Comparison of ENCODE assay signal across 28 cellular contexts in genomic region chr10:103227416-103227815, GRCh38. TPM values are rescaled to one million over a fixed set of nuclear protein-coding genes. Genes with fewer than 3 reads are reported as not detected.
DNase-seq lines count a peak whose midpoint lies in the region; ATAC-seq and TF ChIP-seq lines count a peak whose summit lies in the region.
"Had no signal": no experiment of that assay in that cellular context is flagged by ENCODE, and none has a peak within 500 bp of the region (broad histone marks: within the 10 kb centered on the region; RNA-seq: fewer than 3 reads in every experiment).

No MANE protein-coding gene starts in this region.

- H3K79me2 ChIP-seq in PC-3 (ENCODE audit: low read length): no peaks in the 10 kb centered on the region
- H3K79me2 ChIP-seq in neural progenitor cell (ENCODE audit: low read depth): no peaks in the 10 kb centered on the region

- H3K27ac ChIP-seq in PC-3 (ENCODE audit: low read length) (peak overlapping the region; percentile 26), esophagus muscularis mucosa (replicated peaks in 1 of 4) (peak overlapping the region; percentile 64 to 78 (median 69)), gastrocnemius medialis (peak overlapping the region; percentile 86 to 95 (median 87)), neural progenitor cell (no peak overlapping the region)
- H3K27ac ChIP-seq: suprapubic skin, uterus had no signal

- in situ Hi-C loops in gastrocnemius medialis (cut with MboI; ENCODE audit: low sequenced_read_pairs in 4 of 4): loop anchor here in 3 of 4 donors (25.0 kb wide), 2 partner anchors 115 to 490 kb away; partner anchors contain the start of gene WBP1L (in 2 of the 3)

- no peak for ATAC-seq in PC-3
- ATAC-seq in gastrocnemius medialis: no peak
- no peak for ATAC-seq in GM19463 (IDR thresholded peaks at IDR 0.05; ENCODE audit: unreplicated experiment)
- ATAC-seq: stimulated activated naive B cell treated with anti-CD40 and anti-IgM and Interleukin-4, amounts not matched to agents 10 μg/mL and 1 μg/mL and 100 μg/mL, for 72 hours had no signal

- no peak overlapping the region for H3K4me3 ChIP-seq in PC-3 (ENCODE audit: low read length)
- H3K4me3 ChIP-seq in esophagus muscularis mucosa: no peak overlapping the region
- H3K4me3 ChIP-seq in gastrocnemius medialis: no peak overlapping the region
- no peak overlapping the region for H3K4me3 ChIP-seq in neural progenitor cell
- H3K4me3 ChIP-seq: suprapubic skin, uterus had no signal

- no peaks in the 10 kb centered on the region for H3K9me3 ChIP-seq in PC-3 (ENCODE audit: low read length)
- peaks cover 0 to 23% (median 17%) of the 10 kb centered on the region in 4 donors for H3K9me3 ChIP-seq in esophagus muscularis mucosa
- peaks cover 0 to 7% (median 0%) of the 10 kb centered on the region in 3 donors for H3K9me3 ChIP-seq in gastrocnemius medialis
- H3K9me3 ChIP-seq in neural progenitor cell (ENCODE audit: low read depth): no peaks in the 10 kb centered on the region

- H3K4me2 ChIP-seq in PC-3 (ENCODE audit: low read length) (peak overlapping the region; percentile 33; the same call in 1 of the 2 replicates), neural progenitor cell (no peak overlapping the region)

- H3K27ac Mint-ChIP-seq in Calu3 (ENCODE audit: unreplicated experiment) (no peak overlapping the region), neural progenitor cell (no peak overlapping the region)
- H3K27ac Mint-ChIP-seq: activated B cell treated with CpG ODN at 0.5 μM for 24 hours; CD4-positive, CD25-positive, alpha-beta regulatory T cell; IgD-negative memory B cell; memory B cell; stimulated activated naive B cell treated with anti-CD40 and anti-IgM and Interleukin-4, amounts not matched to agents 10 μg/mL and 1 μg/mL and 100 μg/mL, for 72 hours had no signal

- TF ChIP-seq CTCF in PC-3 (conservative IDR thresholded peaks at IDR 0.05; ENCODE audit: low read depth, low read length): no peak
- no peak for TF ChIP-seq CTCF in esophagus muscularis mucosa (IDR thresholded peaks at IDR 0.05)
- no peak for TF ChIP-seq CTCF in gastrocnemius medialis (IDR thresholded peaks at IDR 0.05 in 4 of 5, conservative IDR thresholded peaks at IDR 0.05 in 1 of 5)
- no peak for TF ChIP-seq CTCF in Calu3 (IDR thresholded peaks at IDR 0.05; ENCODE audit: unreplicated experiment)
- TF ChIP-seq CTCF in neural progenitor cell (IDR thresholded peaks at IDR 0.05): no peak

- POLR2A ChIA-PET in PC-3 (lab: Charles Lee; ENCODE audit: unreplicated experiment): interaction anchor here (0.6 to 0.9 kb wide), 2 partner anchors 13 to 118 kb away, joined by 5 to 9 read pairs; no protein-coding TSS in a partner anchor

- H4K20me1 ChIP-seq in PC-3 (ENCODE audit: low read length) (no peaks in the 10 kb centered on the region), neural progenitor cell (ENCODE audit: low read depth) (no peaks in the 10 kb centered on the region)

- H3K9ac ChIP-seq in PC-3 (ENCODE audit: low read length) (no peak overlapping the region), neural progenitor cell (no peak overlapping the region)

- H3K4me3 Mint-ChIP-seq in Calu3 (ENCODE audit: low read depth, unreplicated experiment): no peak overlapping the region
- H3K4me3 Mint-ChIP-seq in neural progenitor cell: no peak overlapping the region
- H3K4me3 Mint-ChIP-seq: activated B cell treated with CpG ODN at 0.5 μM for 24 hours; CD4-positive, CD25-positive, alpha-beta regulatory T cell; IgD-negative memory B cell; memory B cell; stimulated activated naive B cell treated with anti-CD40 and anti-IgM and Interleukin-4, amounts not matched to agents 10 μg/mL and 1 μg/mL and 100 μg/mL, for 72 hours had no signal

- no peaks in the 10 kb centered on the region for H3K36me3 ChIP-seq in PC-3 (ENCODE audit: low read depth, low read length)
- no peaks in the 10 kb centered on the region for H3K36me3 ChIP-seq in esophagus muscularis mucosa
- H3K36me3 ChIP-seq in gastrocnemius medialis: no peaks in the 10 kb centered on the region
- H3K36me3 ChIP-seq in neural progenitor cell: no peaks in the 10 kb centered on the region
- H3K36me3 ChIP-seq: suprapubic skin, uterus had no signal

- no peak for TF ChIP-seq EP300 in esophagus muscularis mucosa (IDR thresholded peaks at IDR 0.05)

- 76% methylated on average over 1 of the region's 1 CpG for WGBS in esophagus muscularis mucosa

- H3K27me3 ChIP-seq in PC-3 (ENCODE audit: low read length) (no peaks in the 10 kb centered on the region), esophagus muscularis mucosa (no peaks in the 10 kb centered on the region), gastrocnemius medialis (no peaks in the 10 kb centered on the region), neural progenitor cell (no peaks in the 10 kb centered on the region)
- H3K27me3 ChIP-seq: suprapubic skin, uterus had no signal

- CTCF ChIA-PET in PC-3 (lab: Charles Lee) (no interaction called here), Calu3 (lab: Charles Lee) (no interaction called here)

- no peaks in the 10 kb centered on the region for H3K9me2 ChIP-seq in PC-3 (replicated peaks; ENCODE audit: low read length)

- no peak overlapping the region for H2AFZ ChIP-seq in PC-3 (ENCODE audit: low read length)
- H2AFZ ChIP-seq in neural progenitor cell (replicated peaks): no peak overlapping the region

- TF ChIP-seq POLR2A in esophagus muscularis mucosa (IDR thresholded peaks at IDR 0.05; ENCODE audit: low read depth) (no peak), gastrocnemius medialis (IDR thresholded peaks at IDR 0.05) (no peak)

- H3K9me3 Mint-ChIP-seq in Calu3 (ENCODE audit: low read depth, unreplicated experiment) (peaks cover 4% of the 10 kb centered on the region), neural progenitor cell (peaks cover 13% of the 10 kb centered on the region)

- peaks cover 14% of the 10 kb centered on the region for H3K4me1 Mint-ChIP-seq in Calu3 (ENCODE audit: low read depth, unreplicated experiment)
- peaks cover 17% of the 10 kb centered on the region for H3K4me1 Mint-ChIP-seq in neural progenitor cell
- H3K4me1 Mint-ChIP-seq: activated B cell treated with CpG ODN at 0.5 μM for 24 hours; CD4-positive, CD25-positive, alpha-beta regulatory T cell had no signal

- BruUV-seq in PC-3 (replicated peaks; lab: Mats Ljungman, UMichigan): no TSS peak
- no TSS peak for BruUV-seq in Calu3 (replicated peaks; lab: Mats Ljungman, UMichigan)

- H3K27me3 Mint-ChIP-seq in Calu3 (ENCODE audit: unreplicated experiment) (no peaks in the 10 kb centered on the region), neural progenitor cell (ENCODE audit: insufficient read depth, low read depth) (peaks cover 5% of the 10 kb centered on the region)
- H3K27me3 Mint-ChIP-seq: activated B cell treated with CpG ODN at 0.5 μM for 24 hours; memory B cell; stimulated activated naive B cell treated with anti-CD40 and anti-IgM and Interleukin-4, amounts not matched to agents 10 μg/mL and 1 μg/mL and 100 μg/mL, for 72 hours had no signal

- intact Hi-C loops in PC-3 (cut with micrococcal nuclease): no loop called here
- intact Hi-C loops in esophagus muscularis mucosa (cut with DNase I): no loop called here
- intact Hi-C loops in gastrocnemius medialis (cut with DNase I; ENCODE audit: low total_unique reads): no loop called here
- intact Hi-C loops in Calu3 (cut with micrococcal nuclease; ENCODE audit: unreplicated experiment): no loop called here

- H3F3A ChIP-seq in PC-3 (ENCODE audit: low read length, unreplicated experiment) (peaks cover 5% of the 10 kb centered on the region), neural progenitor cell (ENCODE audit: low read depth) (peaks cover 30% of the 10 kb centered on the region)

- H3K36me3 Mint-ChIP-seq in Calu3 (ENCODE audit: insufficient read depth, unreplicated experiment) (no peaks in the 10 kb centered on the region), neural progenitor cell (no peaks in the 10 kb centered on the region)

- DNase-seq in ELR (ENCODE audit: low read depth) (peak; percentile 26), PC-3 (peak; percentile 66), esophagus muscularis mucosa (ENCODE audit: extremely low spot score) (no peak), gastrocnemius medialis (no peak), Calu3 (no peak), neural progenitor cell (ENCODE audit: low spot score) (no peak)
- DNase-seq: activated B cell treated with CpG ODN at 0.5 μM for 24 hours; activated CD8-positive, alpha-beta memory T cell treated with anti-CD3 and anti-CD28 coated beads, Interleukin-2, amount 50 U/mL, for 4 hours; activated naive CD4-positive, alpha-beta T cell treated with anti-CD3 and anti-CD28 coated beads, Interleukin-2, amount 50 U/mL, for 16 hours; CD4-positive, CD25-positive, alpha-beta regulatory T cell; cerebellar nuclear complex; hypothalamus; NCI-H2081 treated with DMSO at 0.1 percent for 48 hours; NCI-H774; occipital lobe; SIG-M5; stimulated activated CD4-positive, alpha-beta T cell treated with anti-CD3 and anti-CD28 coated beads, Interleukin-12 subunit alpha, Interleukin-12 subunit beta, amount 100 ng/mL, for 4 hours; stimulated activated CD4-positive, alpha-beta T cell treated with anti-CD3 and anti-CD28 coated beads, Interleukin-4, amount 100 ng/mL, for 24 hours; stimulated activated naive B cell treated with anti-CD40 and anti-IgM and Interleukin-4, amounts not matched to agents 10 μg/mL and 1 μg/mL and 100 μg/mL, for 72 hours; uterus had no signal

- peaks cover 43% of the 10 kb centered on the region for H3K4me1 ChIP-seq in PC-3 (ENCODE audit: insufficient read depth, low read length)
- H3K4me1 ChIP-seq in esophagus muscularis mucosa: peaks cover 40 to 49% (median 45%) of the 10 kb centered on the region in 4 donors
- H3K4me1 ChIP-seq in gastrocnemius medialis: peaks cover 28 to 42% of the 10 kb centered on the region in 2 donors
- peaks cover 17% of the 10 kb centered on the region for H3K4me1 ChIP-seq in neural progenitor cell
- H3K4me1 ChIP-seq: uterus had no signal

RNA-seq across cellular contexts. Expression of gene RPEL1, which starts 18.3 kb away (rescaled TPM):
- total RNA-seq in PC-3 (2014; rRNA removed) (not detected in 2 replicates), esophagus muscularis mucosa (under 1 TPM in 1 of 4 donors, not detected in 3; 0.17 TPM), gastrocnemius medialis (not detected), Calu3 (2022) (0.57 and 0.61 TPM in 2 replicates), neural progenitor cell (ENCODE audit: low replicate concordance) (not detected in 2 replicates)
- total RNA-seq: activated B cell treated with CpG ODN at 0.5 μM for 24 hours; CD4-positive, CD25-positive, alpha-beta regulatory T cell; endothelial cell of umbilical vein; myocyte; OCI-LY7; suprapubic skin had no signal

RNA-seq across cellular contexts. Expression of gene NT5C2, which starts 34.3 kb away (rescaled TPM):
- total RNA-seq in PC-3 (2014; rRNA removed): 48.3 and 74.6 TPM in 2 replicates
- 10 to 100 TPM; 49.3 to 85.3 (median 66.0) TPM for total RNA-seq in esophagus muscularis mucosa
- total RNA-seq in gastrocnemius medialis: 10 to 100 TPM; 33.5 to 53.2 (median 35.3) TPM
- 70.0 and 75.8 TPM in 2 replicates for total RNA-seq in Calu3 (2022)
- total RNA-seq in neural progenitor cell (ENCODE audit: low replicate concordance): 63.6 and 87.2 TPM in 2 replicates

RNA-seq across cellular contexts. Expression of gene INA, which starts 49.5 kb away (rescaled TPM):
- total RNA-seq in PC-3 (2014; rRNA removed) (not detected in 2 replicates), esophagus muscularis mucosa (1 to 10 TPM; 1.6 to 3.1 (median 2.3) TPM), gastrocnemius medialis (under 1 TPM in 1 of 4 donors, not detected in 3; 0.24 TPM), Calu3 (2022) (1.3 and 1.9 TPM in 2 replicates), neural progenitor cell (ENCODE audit: low replicate concordance) (9.7 and 9.8 TPM in 2 replicates)
- total RNA-seq: activated B cell treated with CpG ODN at 0.5 μM for 24 hours; CD4-positive, CD25-positive, alpha-beta regulatory T cell; M059J; myocyte; OCI-LY7 had no signal

Comparison
In these comparisons a context has a peak if more than half of its experiments do, and no peak if none do; other contexts are left out.
1. DNase-seq: peak in ELR (single experiment) and PC-3 (single experiment); none in esophagus muscularis mucosa (single experiment), gastrocnemius medialis (0 of 2), Calu3 (single experiment) and neural progenitor cell (single experiment).